In the genomic region with DNA sequence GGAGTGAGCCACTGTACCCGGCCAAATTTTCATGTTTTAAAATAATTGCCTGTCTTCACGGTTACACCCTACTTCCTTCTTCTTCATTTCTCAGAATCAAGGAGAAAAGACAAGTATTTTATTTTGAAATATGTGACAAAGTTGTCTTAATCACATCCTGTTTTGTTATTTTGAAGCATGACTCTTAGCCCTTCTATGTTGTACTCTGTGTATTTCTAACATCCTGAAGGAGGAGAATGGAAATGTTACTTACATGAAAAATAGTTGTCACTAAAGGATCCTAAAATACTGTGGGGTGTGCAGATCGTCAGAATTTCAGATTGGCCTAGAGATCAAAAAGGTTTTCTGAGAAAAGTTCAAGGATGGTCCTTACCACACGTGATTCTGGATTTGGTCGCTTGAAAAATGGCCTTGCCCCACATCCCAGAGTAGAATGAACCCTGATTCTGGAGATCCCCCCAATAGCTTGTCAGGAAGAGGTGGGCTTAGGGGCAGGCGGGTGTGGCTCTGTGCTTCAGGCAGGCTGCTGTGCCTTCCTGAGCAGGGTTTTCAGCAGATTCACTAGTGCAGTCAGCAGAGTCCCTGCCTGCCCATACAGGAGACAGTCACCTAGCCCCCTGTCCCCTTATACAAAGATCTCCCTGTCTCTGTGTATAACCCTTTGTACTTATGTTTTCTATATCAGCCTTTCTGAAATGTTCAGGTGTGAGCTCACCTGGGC, we compare ENCODE assay signal across 12 cellular contexts. TPM values are rescaled to one million over a fixed set of nuclear protein-coding genes. Genes with fewer than 3 reads are reported as not detected.
DNase-seq lines count a peak whose midpoint lies in the region; ATAC-seq, FAIRE-seq and TF ChIP-seq lines count a peak whose summit lies in the region.
"Had no signal": no experiment of that assay in that cellular context is flagged by ENCODE, and none has a peak within 500 bp of the region (broad histone marks: within the 10 kb centered on the region; RNA-seq: fewer than 3 reads in every experiment).

No MANE protein-coding gene starts in this region.

- H3K9ac ChIP-seq in astrocyte (ENCODE audit: low read length), result no peak overlapping the region

- no peaks in the 10 kb centered on the region for H3K27me3 ChIP-seq in CD8-positive, alpha-beta memory T cell (ENCODE audit: insufficient read depth, low read length, poor library complexity, severe bottlenecking)
- no peaks in the 10 kb centered on the region for H3K27me3 ChIP-seq in astrocyte (ENCODE audit: insufficient read depth, low read length)

- peak overlapping the region; percentile 10 for H3K4me3 ChIP-seq in CD8-positive, alpha-beta memory T cell (ENCODE audit: low read length)
- no peak overlapping the region for H3K4me3 ChIP-seq in astrocyte (ENCODE audit: insufficient read depth, low read depth, low read length)

- H3K4me1 Mint-ChIP-seq in CD8-positive, alpha-beta memory T cell, result peaks cover 78 to 87% (median 79%) of the 10 kb centered on the region in 3 donors
- H3K4me1 Mint-ChIP-seq in astrocyte (ENCODE audit: low read depth, unreplicated experiment) (peaks cover 31% of the 10 kb centered on the region), natural killer cell (peaks cover 80 to 82% of the 10 kb centered on the region in 2 donors)

- no peak overlapping the region for H2AFZ ChIP-seq in astrocyte (ENCODE audit: low read depth, low read length)

- H3K9me3 Mint-ChIP-seq in CD8-positive, alpha-beta memory T cell, result no peaks in the 10 kb centered on the region
- H3K9me3 Mint-ChIP-seq in astrocyte (ENCODE audit: unreplicated experiment), result peaks cover 3% of the 10 kb centered on the region
- no peaks in the 10 kb centered on the region for H3K9me3 Mint-ChIP-seq in natural killer cell

- H3K4me2 ChIP-seq in astrocyte (ENCODE audit: low read length), result no peak overlapping the region

- ATAC-seq in natural killer cell (peak; percentile 59 to 62 (median 60)), HG02884 (IDR thresholded peaks at IDR 0.05; ENCODE audit: unreplicated experiment) (no peak), HG02938 (IDR thresholded peaks at IDR 0.05; ENCODE audit: unreplicated experiment) (no peak)

- peaks cover 19% of the 10 kb centered on the region for H4K20me1 ChIP-seq in astrocyte (ENCODE audit: insufficient read depth, low read length)

- H3K4me3 Mint-ChIP-seq in CD8-positive, alpha-beta memory T cell, result peak overlapping the region; percentile 57 to 89 (median 74)
- no peak overlapping the region for H3K4me3 Mint-ChIP-seq in astrocyte (ENCODE audit: unreplicated experiment)
- H3K4me3 Mint-ChIP-seq in natural killer cell, result peak overlapping the region; percentile 86

- peaks cover 62% of the 10 kb centered on the region for H3K4me1 ChIP-seq in CD8-positive, alpha-beta memory T cell (ENCODE audit: insufficient read depth, low read length)
- peaks cover 19% of the 10 kb centered on the region for H3K4me1 ChIP-seq in astrocyte (ENCODE audit: insufficient read depth, low read length)

- no peaks in the 10 kb centered on the region for H3K9me3 ChIP-seq in CD8-positive, alpha-beta memory T cell (ENCODE audit: low read length)
- no peaks in the 10 kb centered on the region for H3K9me3 ChIP-seq in astrocyte (ENCODE audit: insufficient read depth, low read depth, low read length)

- peaks cover 41% of the 10 kb centered on the region for H3K36me3 ChIP-seq in CD8-positive, alpha-beta memory T cell (ENCODE audit: insufficient read depth, low read length)
- H3K36me3 ChIP-seq in astrocyte (ENCODE audit: insufficient read depth, low read length), result peaks cover 35% of the 10 kb centered on the region

- H3K36me3 Mint-ChIP-seq in CD8-positive, alpha-beta memory T cell, result peaks cover 14 to 86% (median 31%) of the 10 kb centered on the region in 3 donors
- H3K36me3 Mint-ChIP-seq in astrocyte (ENCODE audit: low read depth, unreplicated experiment) (peaks cover 27% of the 10 kb centered on the region), natural killer cell (peaks cover 17% of the 10 kb centered on the region)

- peak in 1 of 5 donors; percentile 47 for DNase-seq in CD8-positive, alpha-beta memory T cell
- DNase-seq in LHCN-M2 (ENCODE audit: low read depth), result peak; percentile 50
- DNase-seq in astrocyte (ENCODE audit: low read depth), result no peak
- DNase-seq in natural killer cell, result no peak
- DNase-seq in iPS-NIHi11 (ENCODE audit: low spot score), result no peak
- no peak for DNase-seq in stimulated activated CD8-positive, alpha-beta memory T cell treated with anti-CD3 and anti-CD28 coated beads, Interleukin-4, amount 100 ng/mL, for 48 hours
- DNase-seq: DMS79 treated with DMSO at 0.1 percent for 48 hours, NCI-H69, posterior cingulate gyrus, T1000 had no signal

- TF ChIP-seq CTCF in astrocyte (IDR thresholded peaks at IDR 0.05; ENCODE audit: insufficient read depth, low read depth, low read length) (no peak), natural killer cell (IDR thresholded peaks at IDR 0.05) (no peak)

- CTCF ChIA-PET in CD8-positive, alpha-beta memory T cell (lab: Charles Lee), result interaction anchor here (0.9 to 1.2 kb wide), 2 partner anchors 13 to 106 kb away, joined by 4 to 7 read pairs; no protein-coding TSS in a partner anchor

- peak overlapping the region; percentile 12 for H3K27ac ChIP-seq in CD8-positive, alpha-beta memory T cell (ENCODE audit: low read depth, low read length)
- no peak overlapping the region for H3K27ac ChIP-seq in astrocyte (ENCODE audit: low read depth, low read length)

- POLR2A ChIA-PET in CD8-positive, alpha-beta memory T cell (lab: Charles Lee), result interaction anchor here (1.6 kb wide), 1 partner anchor 8 kb away, joined by 6 read pairs; a partner anchor contains a TSS

- intact Hi-C loops in natural killer cell (cut with micrococcal nuclease), result no loop called here

- FAIRE-seq in astrocyte (lab: Jason Lieb, UNC), result peak; percentile 78

- peaks cover 32% of the 10 kb centered on the region for H3K79me2 ChIP-seq in astrocyte (ENCODE audit: insufficient read depth, low read length)

- no peaks in the 10 kb centered on the region for H3K27me3 Mint-ChIP-seq in CD8-positive, alpha-beta memory T cell
- no peaks in the 10 kb centered on the region for H3K27me3 Mint-ChIP-seq in astrocyte (ENCODE audit: low read depth, unreplicated experiment)
- no peaks in the 10 kb centered on the region for H3K27me3 Mint-ChIP-seq in natural killer cell (ENCODE audit: low read depth in 2 of 2)

- peak overlapping the region; percentile 76 to 97 (median 90) for H3K27ac Mint-ChIP-seq in CD8-positive, alpha-beta memory T cell
- H3K27ac Mint-ChIP-seq in astrocyte (ENCODE audit: unreplicated experiment), result no peak overlapping the region
- H3K27ac Mint-ChIP-seq in natural killer cell, result peak overlapping the region; percentile 96 to 98

RNA-seq across cellular contexts. Expression of a gene that starts 8.6 kb away (rescaled TPM):
- 10 to 100 TPM; 92.3 to 93.1 TPM for total RNA-seq in CD8-positive, alpha-beta memory T cell
- 106 TPM for polyA plus RNA-seq in CD8-positive, alpha-beta memory T cell
- total RNA-seq in LHCN-M2 (2014; rRNA removed) (13.9 and 19.0 TPM in 2 replicates), astrocyte (33.6 and 54.2 TPM in 2 replicates), natural killer cell (100 to 1,000 TPM in 2 of 3 donors, 10 to 100 TPM in 1; 98.5 to 121 (median 113) TPM)
- polyA plus RNA-seq in LHCN-M2 (2012), result 47.8 TPM

Comparison
In these comparisons a context has a peak if more than half of its experiments do, and no peak if none do; other contexts are left out.
1. ATAC-seq: peak in natural killer cell (3 of 3); none in HG02884 (single experiment) and HG02938 (single experiment).